ENCODE assay signal across 1 cellular context in the genomic region with DNA sequence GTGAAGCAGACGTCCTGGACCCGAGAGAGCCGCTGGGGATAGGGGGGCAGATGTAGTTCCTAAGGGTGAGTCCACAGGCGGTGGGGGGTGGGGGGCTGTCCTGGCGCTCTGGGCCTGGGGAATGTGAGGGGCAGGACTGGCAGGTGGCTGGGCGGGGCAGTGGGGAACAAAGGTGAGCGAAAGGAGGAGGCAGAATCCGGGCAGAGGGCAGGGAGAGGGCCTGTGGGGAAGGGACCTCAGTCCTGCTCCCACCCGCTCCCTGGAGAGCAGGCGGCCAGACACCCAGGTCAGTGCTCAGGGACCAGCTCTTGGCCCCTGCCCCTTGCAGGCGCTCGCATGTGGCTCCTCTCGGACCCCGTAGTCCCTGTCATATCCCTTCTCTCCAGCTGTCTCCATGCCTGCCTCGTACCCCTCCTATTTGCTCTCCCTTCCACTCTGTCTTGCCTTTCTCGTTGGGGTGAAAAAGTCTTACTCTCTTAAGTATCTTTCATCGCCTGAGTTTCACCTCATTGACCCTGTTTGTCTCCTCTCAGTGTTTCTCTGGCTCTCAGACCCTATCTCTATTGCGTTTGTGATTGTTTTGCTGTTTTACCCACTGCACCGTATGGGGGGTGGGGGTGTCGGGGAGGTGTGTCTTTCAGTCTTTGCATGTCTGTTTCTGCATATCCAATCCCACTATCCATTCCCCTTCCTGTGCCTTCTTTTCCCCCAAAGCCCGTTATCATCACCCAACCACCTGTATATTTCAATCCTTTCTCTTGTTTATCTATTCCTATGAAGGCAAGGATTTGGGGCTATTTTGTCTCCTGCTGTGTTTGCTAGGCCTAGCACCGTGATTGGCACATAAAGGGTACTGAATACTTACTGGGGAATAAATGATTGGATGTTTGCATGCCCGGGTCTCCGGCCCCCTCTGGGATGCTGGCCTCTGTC.
TF ChIP-seq lines count a peak whose summit lies in the region.

No MANE protein-coding gene starts in this region.

TF ChIP-seq in K562, 482 proteins besides CTCF, POLR2A, EP300 and RAD21 (continues in another document):
- no peak for TF ChIP-seq MYBL2 (IDR thresholded peaks at IDR 0.05; ENCODE audit: low read depth)
- no peak for TF ChIP-seq MYBL2 (CRISPR knock-in tag; IDR thresholded peaks at IDR 0.05; ENCODE audit: borderline replicate concordance)
- peak; percentile 63 for TF ChIP-seq ARID1B (IDR thresholded peaks at IDR 0.05)
- 0 out of 2 replicates have a peak, but pooled peaks have one; percentile 1 for TF ChIP-seq ZBTB7A (IDR thresholded peaks at IDR 0.05; ENCODE audit: borderline replicate concordance, control insufficient read depth, low read depth, low read length)
- TF ChIP-seq RCOR1 (IDR thresholded peaks at IDR 0.05; ENCODE audit: borderline replicate concordance in 1 of 2, low read depth in 2 of 2, low read length in 2 of 2), result peak in 1 of 2 experiments; percentile 73; a peak in 2 of 4 replicates
- peak; percentile 13; the same call in 1 of the 2 replicates for TF ChIP-seq TEAD4 (IDR thresholded peaks at IDR 0.05; ENCODE audit: low read length)
- TF ChIP-seq TEAD4 (CRISPR knock-in tag; IDR thresholded peaks at IDR 0.05; ENCODE audit: borderline replicate concordance), result no peak
- no peak for TF ChIP-seq MEF2A (IDR thresholded peaks at IDR 0.05; ENCODE audit: control insufficient read depth, low read depth, low read length)
- TF ChIP-seq, protein P1, sequence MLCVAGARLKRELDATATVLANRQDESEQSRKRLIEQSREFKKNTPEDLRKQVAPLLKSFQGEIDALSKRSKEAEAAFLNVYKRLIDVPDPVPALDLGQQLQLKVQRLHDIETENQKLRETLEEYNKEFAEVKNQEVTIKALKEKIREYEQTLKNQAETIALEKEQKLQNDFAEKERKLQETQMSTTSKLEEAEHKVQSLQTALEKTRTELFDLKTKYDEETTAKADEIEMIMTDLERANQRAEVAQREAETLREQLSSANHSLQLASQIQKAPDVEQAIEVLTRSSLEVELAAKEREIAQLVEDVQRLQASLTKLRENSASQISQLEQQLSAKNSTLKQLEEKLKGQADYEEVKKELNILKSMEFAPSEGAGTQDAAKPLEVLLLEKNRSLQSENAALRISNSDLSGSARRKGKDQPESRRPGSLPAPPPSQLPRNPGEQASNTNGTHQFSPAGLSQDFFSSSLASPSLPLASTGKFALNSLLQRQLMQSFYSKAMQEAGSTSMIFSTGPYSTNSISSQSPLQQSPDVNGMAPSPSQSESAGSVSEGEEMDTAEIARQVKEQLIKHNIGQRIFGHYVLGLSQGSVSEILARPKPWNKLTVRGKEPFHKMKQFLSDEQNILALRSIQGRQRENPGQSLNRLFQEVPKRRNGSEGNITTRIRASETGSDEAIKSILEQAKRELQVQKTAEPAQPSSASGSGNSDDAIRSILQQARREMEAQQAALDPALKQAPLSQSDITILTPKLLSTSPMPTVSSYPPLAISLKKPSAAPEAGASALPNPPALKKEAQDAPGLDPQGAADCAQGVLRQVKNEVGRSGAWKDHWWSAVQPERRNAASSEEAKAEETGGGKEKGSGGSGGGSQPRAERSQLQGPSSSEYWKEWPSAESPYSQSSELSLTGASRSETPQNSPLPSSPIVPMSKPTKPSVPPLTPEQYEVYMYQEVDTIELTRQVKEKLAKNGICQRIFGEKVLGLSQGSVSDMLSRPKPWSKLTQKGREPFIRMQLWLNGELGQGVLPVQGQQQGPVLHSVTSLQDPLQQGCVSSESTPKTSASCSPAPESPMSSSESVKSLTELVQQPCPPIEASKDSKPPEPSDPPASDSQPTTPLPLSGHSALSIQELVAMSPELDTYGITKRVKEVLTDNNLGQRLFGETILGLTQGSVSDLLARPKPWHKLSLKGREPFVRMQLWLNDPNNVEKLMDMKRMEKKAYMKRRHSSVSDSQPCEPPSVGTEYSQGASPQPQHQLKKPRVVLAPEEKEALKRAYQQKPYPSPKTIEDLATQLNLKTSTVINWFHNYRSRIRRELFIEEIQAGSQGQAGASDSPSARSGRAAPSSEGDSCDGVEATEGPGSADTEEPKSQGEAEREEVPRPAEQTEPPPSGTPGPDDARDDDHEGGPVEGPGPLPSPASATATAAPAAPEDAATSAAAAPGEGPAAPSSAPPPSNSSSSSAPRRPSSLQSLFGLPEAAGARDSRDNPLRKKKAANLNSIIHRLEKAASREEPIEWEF (CRISPR knock-in tag; IDR thresholded peaks at IDR 0.05), result no peak
- TF ChIP-seq PCBP1 (IDR thresholded peaks at IDR 0.05; ENCODE audit: low read depth, low read length, poor library complexity, severe bottlenecking), result no peak
- peak; percentile 95 to 96 for TF ChIP-seq KDM1A (IDR thresholded peaks at IDR 0.05)
- no peak for TF ChIP-seq ZBED1 (IDR thresholded peaks at IDR 0.05)
- 0 out of 2 replicates have a peak, but pooled peaks have one; percentile 13 for TF ChIP-seq MTA2 (IDR thresholded peaks at IDR 0.05; ENCODE audit: low read depth)
- TF ChIP-seq, protein P2, sequence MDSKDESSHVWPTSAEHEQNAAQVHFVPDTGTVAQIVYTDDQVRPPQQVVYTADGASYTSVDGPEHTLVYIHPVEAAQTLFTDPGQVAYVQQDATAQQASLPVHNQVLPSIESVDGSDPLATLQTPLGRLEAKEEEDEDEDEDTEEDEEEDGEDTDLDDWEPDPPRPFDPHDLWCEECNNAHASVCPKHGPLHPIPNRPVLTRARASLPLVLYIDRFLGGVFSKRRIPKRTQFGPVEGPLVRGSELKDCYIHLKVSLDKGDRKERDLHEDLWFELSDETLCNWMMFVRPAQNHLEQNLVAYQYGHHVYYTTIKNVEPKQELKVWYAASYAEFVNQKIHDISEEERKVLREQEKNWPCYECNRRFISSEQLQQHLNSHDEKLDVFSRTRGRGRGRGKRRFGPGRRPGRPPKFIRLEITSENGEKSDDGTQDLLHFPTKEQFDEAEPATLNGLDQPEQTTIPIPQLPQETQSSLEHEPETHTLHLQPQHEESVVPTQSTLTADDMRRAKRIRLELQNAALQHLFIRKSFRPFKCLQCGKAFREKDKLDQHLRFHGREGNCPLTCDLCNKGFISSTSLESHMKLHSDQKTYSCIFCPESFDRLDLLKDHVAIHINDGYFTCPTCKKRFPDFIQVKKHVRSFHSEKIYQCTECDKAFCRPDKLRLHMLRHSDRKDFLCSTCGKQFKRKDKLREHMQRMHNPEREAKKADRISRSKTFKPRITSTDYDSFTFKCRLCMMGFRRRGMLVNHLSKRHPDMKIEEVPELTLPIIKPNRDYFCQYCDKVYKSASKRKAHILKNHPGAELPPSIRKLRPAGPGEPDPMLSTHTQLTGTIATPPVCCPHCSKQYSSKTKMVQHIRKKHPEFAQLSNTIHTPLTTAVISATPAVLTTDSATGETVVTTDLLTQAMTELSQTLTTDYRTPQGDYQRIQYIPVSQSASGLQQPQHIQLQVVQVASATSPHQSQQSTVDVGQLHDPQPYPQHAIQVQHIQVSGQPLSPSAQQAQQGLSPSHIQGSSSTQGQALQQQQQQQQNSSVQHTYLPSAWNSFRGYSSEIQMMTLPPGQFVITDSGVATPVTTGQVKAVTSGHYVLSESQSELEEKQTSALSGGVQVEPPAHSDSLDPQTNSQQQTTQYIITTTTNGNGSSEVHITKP (IDR thresholded peaks at IDR 0.05; ENCODE audit: partially characterized antibody), result no peak
- TF ChIP-seq ZNF668 (CRISPR knock-in tag; IDR thresholded peaks at IDR 0.05), result no peak
- no peak for TF ChIP-seq POLR2G (IDR thresholded peaks at IDR 0.05; ENCODE audit: low read depth, low read length)
- TF ChIP-seq U2AF1 (optimal IDR thresholded peaks at IDR 0.05; ENCODE audit: low read depth, low read length), result no peak
- TF ChIP-seq, protein P3, sequence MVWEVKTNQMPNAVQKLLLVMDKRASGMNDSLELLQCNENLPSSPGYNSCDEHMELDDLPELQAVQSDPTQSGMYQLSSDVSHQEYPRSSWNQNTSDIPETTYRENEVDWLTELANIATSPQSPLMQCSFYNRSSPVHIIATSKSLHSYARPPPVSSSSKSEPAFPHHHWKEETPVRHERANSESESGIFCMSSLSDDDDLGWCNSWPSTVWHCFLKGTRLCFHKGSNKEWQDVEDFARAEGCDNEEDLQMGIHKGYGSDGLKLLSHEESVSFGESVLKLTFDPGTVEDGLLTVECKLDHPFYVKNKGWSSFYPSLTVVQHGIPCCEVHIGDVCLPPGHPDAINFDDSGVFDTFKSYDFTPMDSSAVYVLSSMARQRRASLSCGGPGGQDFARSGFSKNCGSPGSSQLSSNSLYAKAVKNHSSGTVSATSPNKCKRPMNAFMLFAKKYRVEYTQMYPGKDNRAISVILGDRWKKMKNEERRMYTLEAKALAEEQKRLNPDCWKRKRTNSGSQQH (CRISPR knock-in tag; IDR thresholded peaks at IDR 0.05), result no peak
- peak in 1 of 2 experiments; percentile 76; a peak in 2 of 4 replicates for TF ChIP-seq HDAC1 (IDR thresholded peaks at IDR 0.05)
- TF ChIP-seq, protein P4, sequence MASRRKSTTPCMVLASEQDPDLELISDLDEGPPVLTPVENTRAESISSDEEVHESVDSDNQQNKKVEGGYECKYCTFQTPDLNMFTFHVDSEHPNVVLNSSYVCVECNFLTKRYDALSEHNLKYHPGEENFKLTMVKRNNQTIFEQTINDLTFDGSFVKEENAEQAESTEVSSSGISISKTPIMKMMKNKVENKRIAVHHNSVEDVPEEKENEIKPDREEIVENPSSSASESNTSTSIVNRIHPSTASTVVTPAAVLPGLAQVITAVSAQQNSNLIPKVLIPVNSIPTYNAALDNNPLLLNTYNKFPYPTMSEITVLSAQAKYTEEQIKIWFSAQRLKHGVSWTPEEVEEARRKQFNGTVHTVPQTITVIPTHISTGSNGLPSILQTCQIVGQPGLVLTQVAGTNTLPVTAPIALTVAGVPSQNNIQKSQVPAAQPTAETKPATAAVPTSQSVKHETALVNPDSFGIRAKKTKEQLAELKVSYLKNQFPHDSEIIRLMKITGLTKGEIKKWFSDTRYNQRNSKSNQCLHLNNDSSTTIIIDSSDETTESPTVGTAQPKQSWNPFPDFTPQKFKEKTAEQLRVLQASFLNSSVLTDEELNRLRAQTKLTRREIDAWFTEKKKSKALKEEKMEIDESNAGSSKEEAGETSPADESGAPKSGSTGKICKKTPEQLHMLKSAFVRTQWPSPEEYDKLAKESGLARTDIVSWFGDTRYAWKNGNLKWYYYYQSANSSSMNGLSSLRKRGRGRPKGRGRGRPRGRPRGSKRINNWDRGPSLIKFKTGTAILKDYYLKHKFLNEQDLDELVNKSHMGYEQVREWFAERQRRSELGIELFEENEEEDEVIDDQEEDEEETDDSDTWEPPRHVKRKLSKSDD (conservative IDR thresholded peaks at IDR 0.05; ENCODE audit: low read length), result no peak
- TF ChIP-seq TCF3 (CRISPR knock-in tag; IDR thresholded peaks at IDR 0.05), result peak; percentile 50
- TF ChIP-seq ARHGAP35 (IDR thresholded peaks at IDR 0.05; ENCODE audit: partially characterized antibody), result no peak
- peak; percentile 57; the same call in 1 of the 2 replicates for TF ChIP-seq HDAC2 (IDR thresholded peaks at IDR 0.05)
- TF ChIP-seq EHMT2 (IDR thresholded peaks at IDR 0.05), result no peak
- peak; percentile 76 for TF ChIP-seq CBFA2T3 (IDR thresholded peaks at IDR 0.05)
- TF ChIP-seq, protein P5, sequence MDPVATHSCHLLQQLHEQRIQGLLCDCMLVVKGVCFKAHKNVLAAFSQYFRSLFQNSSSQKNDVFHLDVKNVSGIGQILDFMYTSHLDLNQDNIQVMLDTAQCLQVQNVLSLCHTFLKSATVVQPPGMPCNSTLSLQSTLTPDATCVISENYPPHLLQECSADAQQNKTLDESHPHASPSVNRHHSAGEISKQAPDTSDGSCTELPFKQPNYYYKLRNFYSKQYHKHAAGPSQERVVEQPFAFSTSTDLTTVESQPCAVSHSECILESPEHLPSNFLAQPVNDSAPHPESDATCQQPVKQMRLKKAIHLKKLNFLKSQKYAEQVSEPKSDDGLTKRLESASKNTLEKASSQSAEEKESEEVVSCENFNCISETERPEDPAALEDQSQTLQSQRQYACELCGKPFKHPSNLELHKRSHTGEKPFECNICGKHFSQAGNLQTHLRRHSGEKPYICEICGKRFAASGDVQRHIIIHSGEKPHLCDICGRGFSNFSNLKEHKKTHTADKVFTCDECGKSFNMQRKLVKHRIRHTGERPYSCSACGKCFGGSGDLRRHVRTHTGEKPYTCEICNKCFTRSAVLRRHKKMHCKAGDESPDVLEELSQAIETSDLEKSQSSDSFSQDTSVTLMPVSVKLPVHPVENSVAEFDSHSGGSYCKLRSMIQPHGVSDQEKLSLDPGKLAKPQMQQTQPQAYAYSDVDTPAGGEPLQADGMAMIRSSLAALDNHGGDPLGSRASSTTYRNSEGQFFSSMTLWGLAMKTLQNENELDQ (CRISPR knock-in tag; IDR thresholded peaks at IDR 0.05; ENCODE audit: borderline replicate concordance), result no peak
- TF ChIP-seq, protein P6, sequence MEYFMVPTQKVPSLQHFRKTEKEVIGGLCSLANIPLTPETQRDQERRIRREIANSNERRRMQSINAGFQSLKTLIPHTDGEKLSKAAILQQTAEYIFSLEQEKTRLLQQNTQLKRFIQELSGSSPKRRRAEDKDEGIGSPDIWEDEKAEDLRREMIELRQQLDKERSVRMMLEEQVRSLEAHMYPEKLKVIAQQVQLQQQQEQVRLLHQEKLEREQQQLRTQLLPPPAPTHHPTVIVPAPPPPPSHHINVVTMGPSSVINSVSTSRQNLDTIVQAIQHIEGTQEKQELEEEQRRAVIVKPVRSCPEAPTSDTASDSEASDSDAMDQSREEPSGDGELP (CRISPR knock-in tag; IDR thresholded peaks at IDR 0.05; ENCODE audit: borderline replicate concordance), result 0 out of 2 replicates have a peak, but pooled peaks have one; percentile 21
- no peak for TF ChIP-seq ZNF143 (CRISPR knock-in tag; IDR thresholded peaks at IDR 0.05)
- TF ChIP-seq, protein P7, sequence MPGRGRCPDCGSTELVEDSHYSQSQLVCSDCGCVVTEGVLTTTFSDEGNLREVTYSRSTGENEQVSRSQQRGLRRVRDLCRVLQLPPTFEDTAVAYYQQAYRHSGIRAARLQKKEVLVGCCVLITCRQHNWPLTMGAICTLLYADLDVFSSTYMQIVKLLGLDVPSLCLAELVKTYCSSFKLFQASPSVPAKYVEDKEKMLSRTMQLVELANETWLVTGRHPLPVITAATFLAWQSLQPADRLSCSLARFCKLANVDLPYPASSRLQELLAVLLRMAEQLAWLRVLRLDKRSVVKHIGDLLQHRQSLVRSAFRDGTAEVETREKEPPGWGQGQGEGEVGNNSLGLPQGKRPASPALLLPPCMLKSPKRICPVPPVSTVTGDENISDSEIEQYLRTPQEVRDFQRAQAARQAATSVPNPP (IDR thresholded peaks at IDR 0.05; ENCODE audit: borderline replicate concordance, insufficient read depth, insufficient read length), result no peak
- no peak for TF ChIP-seq ZNF785 (CRISPR knock-in tag; IDR thresholded peaks at IDR 0.05)
- TF ChIP-seq EGR1 (conservative IDR thresholded peaks at IDR 0.05), result no peak
- TF ChIP-seq CBFA2T2 (conservative IDR thresholded peaks at IDR 0.05), result peak; percentile 55; the same call in 1 of the 2 replicates
- TF ChIP-seq FOXP1 (CRISPR knock-in tag; IDR thresholded peaks at IDR 0.05), result no peak
- TF ChIP-seq SRSF3 (IDR thresholded peaks at IDR 0.05; ENCODE audit: insufficient read depth, low read length), result no peak
- TF ChIP-seq, protein P8, sequence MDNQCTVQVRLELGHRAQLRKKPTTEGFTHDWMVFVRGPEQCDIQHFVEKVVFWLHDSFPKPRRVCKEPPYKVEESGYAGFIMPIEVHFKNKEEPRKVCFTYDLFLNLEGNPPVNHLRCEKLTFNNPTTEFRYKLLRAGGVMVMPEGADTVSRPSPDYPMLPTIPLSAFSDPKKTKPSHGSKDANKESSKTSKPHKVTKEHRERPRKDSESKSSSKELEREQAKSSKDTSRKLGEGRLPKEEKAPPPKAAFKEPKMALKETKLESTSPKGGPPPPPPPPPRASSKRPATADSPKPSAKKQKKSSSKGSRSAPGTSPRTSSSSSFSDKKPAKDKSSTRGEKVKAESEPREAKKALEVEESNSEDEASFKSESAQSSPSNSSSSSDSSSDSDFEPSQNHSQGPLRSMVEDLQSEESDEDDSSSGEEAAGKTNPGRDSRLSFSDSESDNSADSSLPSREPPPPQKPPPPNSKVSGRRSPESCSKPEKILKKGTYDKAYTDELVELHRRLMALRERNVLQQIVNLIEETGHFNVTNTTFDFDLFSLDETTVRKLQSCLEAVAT (IDR thresholded peaks at IDR 0.05), result no peak
- TF ChIP-seq KLF16 (IDR thresholded peaks at IDR 0.05), result no peak
- no peak for TF ChIP-seq TARDBP (IDR thresholded peaks at IDR 0.05)
